1 cellular context compared by ENCODE assay signal in the genomic region with DNA sequence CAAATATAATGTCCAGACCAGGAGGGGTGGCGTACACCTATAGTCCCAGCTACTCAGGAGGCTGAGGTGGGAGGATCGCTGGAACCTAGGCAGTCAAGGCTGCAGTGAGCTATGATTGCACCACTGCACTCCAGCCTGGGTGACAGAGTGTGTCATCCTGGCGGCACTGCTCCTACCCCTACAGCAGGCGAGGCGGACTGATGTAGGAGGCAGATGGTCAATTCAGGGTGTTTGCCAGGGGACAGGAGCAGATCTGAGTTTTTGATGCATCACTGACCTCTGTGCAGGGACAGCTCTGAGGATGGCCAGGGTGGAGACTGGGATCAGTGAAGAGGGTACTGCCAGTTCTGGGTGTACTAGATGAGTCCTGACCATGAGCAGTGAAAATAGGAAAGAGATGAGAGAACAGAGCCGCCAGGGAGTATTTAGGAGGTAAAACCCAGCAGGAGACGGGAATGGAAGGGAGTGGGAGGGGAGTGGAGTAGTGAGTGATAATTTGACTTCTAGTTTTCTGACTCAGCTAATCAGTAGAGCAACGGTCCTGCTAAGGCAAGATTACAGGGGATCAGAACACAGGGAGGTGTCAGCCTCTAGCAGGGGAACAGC.
TF ChIP-seq lines count a peak whose summit lies in the region.

No MANE protein-coding gene starts in this region.

TF ChIP-seq in K562, 482 proteins besides CTCF, POLR2A, EP300 and RAD21 (continued from another document and continues in another):
- TF ChIP-seq, protein P1, sequence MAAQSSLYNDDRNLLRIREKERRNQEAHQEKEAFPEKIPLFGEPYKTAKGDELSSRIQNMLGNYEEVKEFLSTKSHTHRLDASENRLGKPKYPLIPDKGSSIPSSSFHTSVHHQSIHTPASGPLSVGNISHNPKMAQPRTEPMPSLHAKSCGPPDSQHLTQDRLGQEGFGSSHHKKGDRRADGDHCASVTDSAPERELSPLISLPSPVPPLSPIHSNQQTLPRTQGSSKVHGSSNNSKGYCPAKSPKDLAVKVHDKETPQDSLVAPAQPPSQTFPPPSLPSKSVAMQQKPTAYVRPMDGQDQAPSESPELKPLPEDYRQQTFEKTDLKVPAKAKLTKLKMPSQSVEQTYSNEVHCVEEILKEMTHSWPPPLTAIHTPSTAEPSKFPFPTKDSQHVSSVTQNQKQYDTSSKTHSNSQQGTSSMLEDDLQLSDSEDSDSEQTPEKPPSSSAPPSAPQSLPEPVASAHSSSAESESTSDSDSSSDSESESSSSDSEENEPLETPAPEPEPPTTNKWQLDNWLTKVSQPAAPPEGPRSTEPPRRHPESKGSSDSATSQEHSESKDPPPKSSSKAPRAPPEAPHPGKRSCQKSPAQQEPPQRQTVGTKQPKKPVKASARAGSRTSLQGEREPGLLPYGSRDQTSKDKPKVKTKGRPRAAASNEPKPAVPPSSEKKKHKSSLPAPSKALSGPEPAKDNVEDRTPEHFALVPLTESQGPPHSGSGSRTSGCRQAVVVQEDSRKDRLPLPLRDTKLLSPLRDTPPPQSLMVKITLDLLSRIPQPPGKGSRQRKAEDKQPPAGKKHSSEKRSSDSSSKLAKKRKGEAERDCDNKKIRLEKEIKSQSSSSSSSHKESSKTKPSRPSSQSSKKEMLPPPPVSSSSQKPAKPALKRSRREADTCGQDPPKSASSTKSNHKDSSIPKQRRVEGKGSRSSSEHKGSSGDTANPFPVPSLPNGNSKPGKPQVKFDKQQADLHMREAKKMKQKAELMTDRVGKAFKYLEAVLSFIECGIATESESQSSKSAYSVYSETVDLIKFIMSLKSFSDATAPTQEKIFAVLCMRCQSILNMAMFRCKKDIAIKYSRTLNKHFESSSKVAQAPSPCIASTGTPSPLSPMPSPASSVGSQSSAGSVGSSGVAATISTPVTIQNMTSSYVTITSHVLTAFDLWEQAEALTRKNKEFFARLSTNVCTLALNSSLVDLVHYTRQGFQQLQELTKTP (IDR thresholded peaks at IDR 0.05; ENCODE audit: low read depth in 1 of 2, partially characterized antibody in 2 of 2) = peak in 1 of 2 experiments; percentile 33
- TF ChIP-seq NEUROD1 (IDR thresholded peaks at IDR 0.05; ENCODE audit: borderline replicate concordance, low read depth, low read length, partially characterized antibody) (peak; percentile 44), NFIC (IDR thresholded peaks at IDR 0.05) (peak; percentile 74), NFE2L1 (tag; IDR thresholded peaks at IDR 0.05; ENCODE audit: borderline replicate concordance, low read depth) (no peak), SMARCC2 (IDR thresholded peaks at IDR 0.05; ENCODE audit: low read depth) (peak; percentile 72; the same call in 1 of the 2 replicates), MED1 (CRISPR knock-in tag; IDR thresholded peaks at IDR 0.05; ENCODE audit: borderline replicate concordance) (no peak), CC2D1A (IDR thresholded peaks at IDR 0.05) (peak; percentile 47; the same call in 1 of the 2 replicates), CEBPB (tag; IDR thresholded peaks at IDR 0.05) (peak; percentile 80), LEF1 (IDR thresholded peaks at IDR 0.05) (peak; percentile 58; the same call in 1 of the 2 replicates), ZNF316 (IDR thresholded peaks at IDR 0.05) (peak; percentile 98), SNAPC5 (CRISPR knock-in tag; IDR thresholded peaks at IDR 0.05) (no peak), FOXA3 (CRISPR knock-in tag; conservative IDR thresholded peaks at IDR 0.05 in 1 of 2, IDR thresholded peaks at IDR 0.05 in 1 of 2) (0 out of 4 replicates have a peak, but pooled peaks of 1 of the 2 experiments have one; percentile 10), ZBTB2 (IDR thresholded peaks at IDR 0.05) (peak; percentile 54; the same call in 1 of the 2 replicates), NCOA1 (IDR thresholded peaks at IDR 0.05; ENCODE audit: low read depth) (peak; percentile 38; the same call in 1 of the 2 replicates), ARNT (IDR thresholded peaks at IDR 0.05) (peak in 1 of 2 experiments; percentile 55; a peak in 1 of 4 replicates), SRSF1 (IDR thresholded peaks at IDR 0.05; ENCODE audit: low read depth, low read length) (no peak), TAF15 (IDR thresholded peaks at IDR 0.05; ENCODE audit: low read depth, low read length) (no peak), ARID1B (IDR thresholded peaks at IDR 0.05) (peak; percentile 97), CBX3 (IDR thresholded peaks at IDR 0.05; ENCODE audit: borderline replicate concordance in 1 of 2, low read length in 2 of 2) (peak in 1 of 2 experiments; percentile 30; a peak in 1 of 3 replicates), SMARCA4 (IDR thresholded peaks at IDR 0.05) (peak; percentile 96), NCOR1 (IDR thresholded peaks at IDR 0.05) (peak; percentile 87), KDM1A (IDR thresholded peaks at IDR 0.05) (peak; percentile 63), TRIM25 (IDR thresholded peaks at IDR 0.05; ENCODE audit: borderline replicate concordance) (no peak), ZNF436 (CRISPR knock-in tag; IDR thresholded peaks at IDR 0.05) (no peak)
- TF ChIP-seq, protein P2, sequence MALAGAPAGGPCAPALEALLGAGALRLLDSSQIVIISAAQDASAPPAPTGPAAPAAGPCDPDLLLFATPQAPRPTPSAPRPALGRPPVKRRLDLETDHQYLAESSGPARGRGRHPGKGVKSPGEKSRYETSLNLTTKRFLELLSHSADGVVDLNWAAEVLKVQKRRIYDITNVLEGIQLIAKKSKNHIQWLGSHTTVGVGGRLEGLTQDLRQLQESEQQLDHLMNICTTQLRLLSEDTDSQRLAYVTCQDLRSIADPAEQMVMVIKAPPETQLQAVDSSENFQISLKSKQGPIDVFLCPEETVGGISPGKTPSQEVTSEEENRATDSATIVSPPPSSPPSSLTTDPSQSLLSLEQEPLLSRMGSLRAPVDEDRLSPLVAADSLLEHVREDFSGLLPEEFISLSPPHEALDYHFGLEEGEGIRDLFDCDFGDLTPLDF (CRISPR knock-in tag; IDR thresholded peaks at IDR 0.05) = peak; percentile 37; the same call in 1 of the 2 replicates
- TF ChIP-seq, protein P3, sequence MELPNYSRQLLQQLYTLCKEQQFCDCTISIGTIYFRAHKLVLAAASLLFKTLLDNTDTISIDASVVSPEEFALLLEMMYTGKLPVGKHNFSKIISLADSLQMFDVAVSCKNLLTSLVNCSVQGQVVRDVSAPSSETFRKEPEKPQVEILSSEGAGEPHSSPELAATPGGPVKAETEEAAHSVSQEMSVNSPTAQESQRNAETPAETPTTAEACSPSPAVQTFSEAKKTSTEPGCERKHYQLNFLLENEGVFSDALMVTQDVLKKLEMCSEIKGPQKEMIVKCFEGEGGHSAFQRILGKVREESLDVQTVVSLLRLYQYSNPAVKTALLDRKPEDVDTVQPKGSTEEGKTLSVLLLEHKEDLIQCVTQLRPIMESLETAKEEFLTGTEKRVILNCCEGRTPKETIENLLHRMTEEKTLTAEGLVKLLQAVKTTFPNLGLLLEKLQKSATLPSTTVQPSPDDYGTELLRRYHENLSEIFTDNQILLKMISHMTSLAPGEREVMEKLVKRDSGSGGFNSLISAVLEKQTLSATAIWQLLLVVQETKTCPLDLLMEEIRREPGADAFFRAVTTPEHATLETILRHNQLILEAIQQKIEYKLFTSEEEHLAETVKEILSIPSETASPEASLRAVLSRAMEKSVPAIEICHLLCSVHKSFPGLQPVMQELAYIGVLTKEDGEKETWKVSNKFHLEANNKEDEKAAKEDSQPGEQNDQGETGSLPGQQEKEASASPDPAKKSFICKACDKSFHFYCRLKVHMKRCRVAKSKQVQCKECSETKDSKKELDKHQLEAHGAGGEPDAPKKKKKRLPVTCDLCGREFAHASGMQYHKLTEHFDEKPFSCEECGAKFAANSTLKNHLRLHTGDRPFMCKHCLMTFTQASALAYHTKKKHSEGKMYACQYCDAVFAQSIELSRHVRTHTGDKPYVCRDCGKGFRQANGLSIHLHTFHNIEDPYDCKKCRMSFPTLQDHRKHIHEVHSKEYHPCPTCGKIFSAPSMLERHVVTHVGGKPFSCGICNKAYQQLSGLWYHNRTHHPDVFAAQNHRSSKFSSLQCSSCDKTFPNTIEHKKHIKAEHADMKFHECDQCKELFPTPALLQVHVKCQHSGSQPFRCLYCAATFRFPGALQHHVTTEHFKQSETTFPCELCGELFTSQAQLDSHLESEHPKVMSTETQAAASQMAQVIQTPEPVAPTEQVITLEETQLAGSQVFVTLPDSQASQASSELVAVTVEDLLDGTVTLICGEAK (IDR thresholded peaks at IDR 0.05) = 0 out of 2 replicates have a peak, but pooled peaks have one; percentile 16
- TF ChIP-seq, protein P3 (CRISPR knock-in tag; IDR thresholded peaks at IDR 0.05) = no peak
- TF ChIP-seq, protein P4, sequence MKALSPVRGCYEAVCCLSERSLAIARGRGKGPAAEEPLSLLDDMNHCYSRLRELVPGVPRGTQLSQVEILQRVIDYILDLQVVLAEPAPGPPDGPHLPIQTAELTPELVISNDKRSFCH (CRISPR knock-in tag; IDR thresholded peaks at IDR 0.05) = no peak
- TF ChIP-seq, protein P4 (tag; IDR thresholded peaks at IDR 0.05) = no peak
- TF ChIP-seq, protein P5, sequence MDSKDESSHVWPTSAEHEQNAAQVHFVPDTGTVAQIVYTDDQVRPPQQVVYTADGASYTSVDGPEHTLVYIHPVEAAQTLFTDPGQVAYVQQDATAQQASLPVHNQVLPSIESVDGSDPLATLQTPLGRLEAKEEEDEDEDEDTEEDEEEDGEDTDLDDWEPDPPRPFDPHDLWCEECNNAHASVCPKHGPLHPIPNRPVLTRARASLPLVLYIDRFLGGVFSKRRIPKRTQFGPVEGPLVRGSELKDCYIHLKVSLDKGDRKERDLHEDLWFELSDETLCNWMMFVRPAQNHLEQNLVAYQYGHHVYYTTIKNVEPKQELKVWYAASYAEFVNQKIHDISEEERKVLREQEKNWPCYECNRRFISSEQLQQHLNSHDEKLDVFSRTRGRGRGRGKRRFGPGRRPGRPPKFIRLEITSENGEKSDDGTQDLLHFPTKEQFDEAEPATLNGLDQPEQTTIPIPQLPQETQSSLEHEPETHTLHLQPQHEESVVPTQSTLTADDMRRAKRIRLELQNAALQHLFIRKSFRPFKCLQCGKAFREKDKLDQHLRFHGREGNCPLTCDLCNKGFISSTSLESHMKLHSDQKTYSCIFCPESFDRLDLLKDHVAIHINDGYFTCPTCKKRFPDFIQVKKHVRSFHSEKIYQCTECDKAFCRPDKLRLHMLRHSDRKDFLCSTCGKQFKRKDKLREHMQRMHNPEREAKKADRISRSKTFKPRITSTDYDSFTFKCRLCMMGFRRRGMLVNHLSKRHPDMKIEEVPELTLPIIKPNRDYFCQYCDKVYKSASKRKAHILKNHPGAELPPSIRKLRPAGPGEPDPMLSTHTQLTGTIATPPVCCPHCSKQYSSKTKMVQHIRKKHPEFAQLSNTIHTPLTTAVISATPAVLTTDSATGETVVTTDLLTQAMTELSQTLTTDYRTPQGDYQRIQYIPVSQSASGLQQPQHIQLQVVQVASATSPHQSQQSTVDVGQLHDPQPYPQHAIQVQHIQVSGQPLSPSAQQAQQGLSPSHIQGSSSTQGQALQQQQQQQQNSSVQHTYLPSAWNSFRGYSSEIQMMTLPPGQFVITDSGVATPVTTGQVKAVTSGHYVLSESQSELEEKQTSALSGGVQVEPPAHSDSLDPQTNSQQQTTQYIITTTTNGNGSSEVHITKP (IDR thresholded peaks at IDR 0.05; ENCODE audit: partially characterized antibody) = peak; percentile 41
